1 cellular context compared by ENCODE assay signal in the genomic region with DNA sequence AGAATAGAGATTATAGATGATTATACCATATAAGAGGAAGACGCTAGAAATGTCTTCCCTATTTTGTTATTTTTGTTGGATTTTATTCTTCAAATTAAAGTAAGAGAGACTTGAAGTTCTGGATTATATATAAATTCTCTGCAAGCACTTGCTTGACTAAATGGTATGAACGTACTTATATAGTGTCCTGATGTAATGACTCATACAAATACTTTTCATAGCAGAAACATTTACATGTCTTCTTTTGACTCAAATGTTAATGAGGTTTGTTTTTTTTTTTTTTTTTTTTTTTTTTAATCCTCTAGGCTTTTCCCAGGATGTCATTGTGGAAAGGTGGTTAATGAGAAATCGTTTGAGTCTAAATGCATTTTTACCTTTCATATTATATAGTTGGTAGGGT.
TF ChIP-seq lines count a peak whose summit lies in the region.

No MANE protein-coding gene starts in this region.

TF ChIP-seq in SK-N-SH treated with all-trans-retinoic acid at 6 μM for 48 hours, 23 proteins besides CTCF, POLR2A, EP300 and RAD21 (continued from another document):
- TF ChIP-seq, protein P1, sequence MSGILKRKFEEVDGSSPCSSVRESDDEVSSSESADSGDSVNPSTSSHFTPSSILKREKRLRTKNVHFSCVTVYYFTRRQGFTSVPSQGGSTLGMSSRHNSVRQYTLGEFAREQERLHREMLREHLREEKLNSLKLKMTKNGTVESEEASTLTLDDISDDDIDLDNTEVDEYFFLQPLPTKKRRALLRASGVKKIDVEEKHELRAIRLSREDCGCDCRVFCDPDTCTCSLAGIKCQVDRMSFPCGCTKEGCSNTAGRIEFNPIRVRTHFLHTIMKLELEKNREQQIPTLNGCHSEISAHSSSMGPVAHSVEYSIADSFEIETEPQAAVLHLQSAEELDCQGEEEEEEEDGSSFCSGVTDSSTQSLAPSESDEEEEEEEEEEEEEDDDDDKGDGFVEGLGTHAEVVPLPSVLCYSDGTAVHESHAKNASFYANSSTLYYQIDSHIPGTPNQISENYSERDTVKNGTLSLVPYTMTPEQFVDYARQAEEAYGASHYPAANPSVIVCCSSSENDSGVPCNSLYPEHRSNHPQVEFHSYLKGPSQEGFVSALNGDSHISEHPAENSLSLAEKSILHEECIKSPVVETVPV (CRISPR knock-in tag; IDR thresholded peaks at IDR 0.05): no peak
- no peak for TF ChIP-seq TCF4 (CRISPR knock-in tag; IDR thresholded peaks at IDR 0.05; ENCODE audit: borderline replicate concordance)
- TF ChIP-seq ZNF8 (CRISPR knock-in tag; IDR thresholded peaks at IDR 0.05): no peak
